In genomic region chr3:11055496-11055895, GRCh38 we compare ENCODE assay signal across 27 cellular contexts.
"Had no signal": no experiment of that assay in that cellular context is flagged by ENCODE, and none has a peak within 500 bp of the region (broad histone marks: within the 10 kb centered on the region; RNA-seq: fewer than 3 reads in every experiment).

No MANE protein-coding gene starts in this region.

- H3K9me3 ChIP-seq: colonic mucosa, esophagus muscularis mucosa, esophagus squamous epithelium, gastrocnemius medialis, gastroesophageal sphincter, heart left ventricle, heart right ventricle had no signal

- H3K36me3 ChIP-seq: colonic mucosa, esophagus muscularis mucosa, esophagus squamous epithelium, gastrocnemius medialis, gastroesophageal sphincter, heart left ventricle, heart right ventricle had no signal

- FAIRE-seq: colon, endometrium, endothelial cell of umbilical vein, frontal cortex had no signal

- H3K4me3 ChIP-seq: colonic mucosa, coronary artery, dorsolateral prefrontal cortex, esophagus muscularis mucosa, esophagus squamous epithelium, gastrocnemius medialis, gastroesophageal sphincter, heart left ventricle, heart right ventricle had no signal

- ATAC-seq: effector memory CD8-positive, alpha-beta T cell; esophagus mucosa; foreskin keratinocyte; gastrocnemius medialis; gastroesophageal sphincter; heart left ventricle; heart right ventricle had no signal

- H3K4me1 ChIP-seq: colonic mucosa, foreskin keratinocyte had no signal

- DNase-seq: colonic mucosa; cortex of kidney; dermis blood vessel endothelial cell; dorsolateral prefrontal cortex; effector CD4-positive, alpha-beta T cell; effector CD8-positive, alpha-beta T cell; effector memory CD4-positive, alpha-beta T cell; effector memory CD8-positive, alpha-beta T cell; endodermal cell; erythroblast; esophagus squamous epithelium; foreskin fibroblast; foreskin keratinocyte; foreskin melanocyte; gastrocnemius medialis; glutamatergic neuron; heart left ventricle; heart right ventricle had no signal

- H3K27ac ChIP-seq: colonic mucosa, coronary artery, dorsolateral prefrontal cortex, epithelial cell of prostate, esophagus muscularis mucosa, esophagus squamous epithelium, foreskin keratinocyte, gastrocnemius medialis, gastroesophageal sphincter, heart left ventricle, heart right ventricle had no signal
